ENCODE assay signal across 1 cellular context in genomic region chr3:194249323-194250103, GRCh38.
TF ChIP-seq lines count a peak whose summit lies in the region.

No MANE protein-coding gene starts in this region.

TF ChIP-seq in HepG2, 621 proteins besides CTCF, POLR2A, EP300 and RAD21 (continued from another document):
- TF ChIP-seq BCLAF1 (IDR thresholded peaks at IDR 0.05): no peak
- no peak for TF ChIP-seq ZNF709 (CRISPR knock-in tag; IDR thresholded peaks at IDR 0.05)
- no peak for TF ChIP-seq CBX1 (IDR thresholded peaks at IDR 0.05; ENCODE audit: low read depth)
- no peak for TF ChIP-seq ZNF564 (CRISPR knock-in tag; IDR thresholded peaks at IDR 0.05)
- TF ChIP-seq TFDP1 (CRISPR knock-in tag; IDR thresholded peaks at IDR 0.05; ENCODE audit: borderline replicate concordance): no peak
